In the genomic region with DNA sequence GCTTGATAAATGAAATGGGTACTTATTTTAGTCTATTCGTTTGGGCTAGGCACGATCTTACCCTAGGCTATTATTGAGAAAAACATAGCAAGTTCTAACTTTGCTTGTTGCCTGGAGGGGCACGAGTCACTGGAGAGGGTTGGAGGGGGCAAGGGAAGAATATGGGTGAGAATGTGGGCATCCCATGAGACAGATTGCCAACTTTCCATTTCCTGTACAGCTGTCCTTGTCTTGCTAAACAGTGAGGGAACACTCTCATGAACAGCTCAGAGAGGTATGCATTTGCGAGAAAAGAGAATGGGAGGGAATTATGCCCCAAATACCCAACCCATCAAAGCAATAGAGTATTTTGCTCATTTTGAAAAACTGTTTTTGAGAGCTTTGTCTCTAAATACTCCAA, we compare ENCODE assay signal across 1 cellular context.
TF ChIP-seq lines count a peak whose summit lies in the region.

No MANE protein-coding gene starts in this region.

TF ChIP-seq in H1, 55 proteins besides CTCF, POLR2A, EP300 and RAD21:
- TF ChIP-seq, protein P1, sequence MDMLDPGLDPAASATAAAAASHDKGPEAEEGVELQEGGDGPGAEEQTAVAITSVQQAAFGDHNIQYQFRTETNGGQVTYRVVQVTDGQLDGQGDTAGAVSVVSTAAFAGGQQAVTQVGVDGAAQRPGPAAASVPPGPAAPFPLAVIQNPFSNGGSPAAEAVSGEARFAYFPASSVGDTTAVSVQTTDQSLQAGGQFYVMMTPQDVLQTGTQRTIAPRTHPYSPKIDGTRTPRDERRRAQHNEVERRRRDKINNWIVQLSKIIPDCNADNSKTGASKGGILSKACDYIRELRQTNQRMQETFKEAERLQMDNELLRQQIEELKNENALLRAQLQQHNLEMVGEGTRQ (IDR thresholded peaks at IDR 0.05; ENCODE audit: low read length), result no peak
- no peak for TF ChIP-seq NANOG (IDR thresholded peaks at IDR 0.05; ENCODE audit: insufficient read depth, low read depth, low read length, poor library complexity, severe bottlenecking)
- no peak for TF ChIP-seq RBBP5 (IDR thresholded peaks at IDR 0.05; ENCODE audit: borderline replicate concordance, low read depth, low read length)
- TF ChIP-seq SRF (IDR thresholded peaks at IDR 0.05; ENCODE audit: low read depth, low read length), result no peak
- no peak for TF ChIP-seq TBP (IDR thresholded peaks at IDR 0.05; ENCODE audit: low read depth, low read length)
- TF ChIP-seq BCL11A (IDR thresholded peaks at IDR 0.05; ENCODE audit: low read depth in 2 of 2, low read length in 2 of 2), result no peak
- no peak for TF ChIP-seq BRCA1 (IDR thresholded peaks at IDR 0.05; ENCODE audit: low read depth, low read length)
- TF ChIP-seq, protein P2, sequence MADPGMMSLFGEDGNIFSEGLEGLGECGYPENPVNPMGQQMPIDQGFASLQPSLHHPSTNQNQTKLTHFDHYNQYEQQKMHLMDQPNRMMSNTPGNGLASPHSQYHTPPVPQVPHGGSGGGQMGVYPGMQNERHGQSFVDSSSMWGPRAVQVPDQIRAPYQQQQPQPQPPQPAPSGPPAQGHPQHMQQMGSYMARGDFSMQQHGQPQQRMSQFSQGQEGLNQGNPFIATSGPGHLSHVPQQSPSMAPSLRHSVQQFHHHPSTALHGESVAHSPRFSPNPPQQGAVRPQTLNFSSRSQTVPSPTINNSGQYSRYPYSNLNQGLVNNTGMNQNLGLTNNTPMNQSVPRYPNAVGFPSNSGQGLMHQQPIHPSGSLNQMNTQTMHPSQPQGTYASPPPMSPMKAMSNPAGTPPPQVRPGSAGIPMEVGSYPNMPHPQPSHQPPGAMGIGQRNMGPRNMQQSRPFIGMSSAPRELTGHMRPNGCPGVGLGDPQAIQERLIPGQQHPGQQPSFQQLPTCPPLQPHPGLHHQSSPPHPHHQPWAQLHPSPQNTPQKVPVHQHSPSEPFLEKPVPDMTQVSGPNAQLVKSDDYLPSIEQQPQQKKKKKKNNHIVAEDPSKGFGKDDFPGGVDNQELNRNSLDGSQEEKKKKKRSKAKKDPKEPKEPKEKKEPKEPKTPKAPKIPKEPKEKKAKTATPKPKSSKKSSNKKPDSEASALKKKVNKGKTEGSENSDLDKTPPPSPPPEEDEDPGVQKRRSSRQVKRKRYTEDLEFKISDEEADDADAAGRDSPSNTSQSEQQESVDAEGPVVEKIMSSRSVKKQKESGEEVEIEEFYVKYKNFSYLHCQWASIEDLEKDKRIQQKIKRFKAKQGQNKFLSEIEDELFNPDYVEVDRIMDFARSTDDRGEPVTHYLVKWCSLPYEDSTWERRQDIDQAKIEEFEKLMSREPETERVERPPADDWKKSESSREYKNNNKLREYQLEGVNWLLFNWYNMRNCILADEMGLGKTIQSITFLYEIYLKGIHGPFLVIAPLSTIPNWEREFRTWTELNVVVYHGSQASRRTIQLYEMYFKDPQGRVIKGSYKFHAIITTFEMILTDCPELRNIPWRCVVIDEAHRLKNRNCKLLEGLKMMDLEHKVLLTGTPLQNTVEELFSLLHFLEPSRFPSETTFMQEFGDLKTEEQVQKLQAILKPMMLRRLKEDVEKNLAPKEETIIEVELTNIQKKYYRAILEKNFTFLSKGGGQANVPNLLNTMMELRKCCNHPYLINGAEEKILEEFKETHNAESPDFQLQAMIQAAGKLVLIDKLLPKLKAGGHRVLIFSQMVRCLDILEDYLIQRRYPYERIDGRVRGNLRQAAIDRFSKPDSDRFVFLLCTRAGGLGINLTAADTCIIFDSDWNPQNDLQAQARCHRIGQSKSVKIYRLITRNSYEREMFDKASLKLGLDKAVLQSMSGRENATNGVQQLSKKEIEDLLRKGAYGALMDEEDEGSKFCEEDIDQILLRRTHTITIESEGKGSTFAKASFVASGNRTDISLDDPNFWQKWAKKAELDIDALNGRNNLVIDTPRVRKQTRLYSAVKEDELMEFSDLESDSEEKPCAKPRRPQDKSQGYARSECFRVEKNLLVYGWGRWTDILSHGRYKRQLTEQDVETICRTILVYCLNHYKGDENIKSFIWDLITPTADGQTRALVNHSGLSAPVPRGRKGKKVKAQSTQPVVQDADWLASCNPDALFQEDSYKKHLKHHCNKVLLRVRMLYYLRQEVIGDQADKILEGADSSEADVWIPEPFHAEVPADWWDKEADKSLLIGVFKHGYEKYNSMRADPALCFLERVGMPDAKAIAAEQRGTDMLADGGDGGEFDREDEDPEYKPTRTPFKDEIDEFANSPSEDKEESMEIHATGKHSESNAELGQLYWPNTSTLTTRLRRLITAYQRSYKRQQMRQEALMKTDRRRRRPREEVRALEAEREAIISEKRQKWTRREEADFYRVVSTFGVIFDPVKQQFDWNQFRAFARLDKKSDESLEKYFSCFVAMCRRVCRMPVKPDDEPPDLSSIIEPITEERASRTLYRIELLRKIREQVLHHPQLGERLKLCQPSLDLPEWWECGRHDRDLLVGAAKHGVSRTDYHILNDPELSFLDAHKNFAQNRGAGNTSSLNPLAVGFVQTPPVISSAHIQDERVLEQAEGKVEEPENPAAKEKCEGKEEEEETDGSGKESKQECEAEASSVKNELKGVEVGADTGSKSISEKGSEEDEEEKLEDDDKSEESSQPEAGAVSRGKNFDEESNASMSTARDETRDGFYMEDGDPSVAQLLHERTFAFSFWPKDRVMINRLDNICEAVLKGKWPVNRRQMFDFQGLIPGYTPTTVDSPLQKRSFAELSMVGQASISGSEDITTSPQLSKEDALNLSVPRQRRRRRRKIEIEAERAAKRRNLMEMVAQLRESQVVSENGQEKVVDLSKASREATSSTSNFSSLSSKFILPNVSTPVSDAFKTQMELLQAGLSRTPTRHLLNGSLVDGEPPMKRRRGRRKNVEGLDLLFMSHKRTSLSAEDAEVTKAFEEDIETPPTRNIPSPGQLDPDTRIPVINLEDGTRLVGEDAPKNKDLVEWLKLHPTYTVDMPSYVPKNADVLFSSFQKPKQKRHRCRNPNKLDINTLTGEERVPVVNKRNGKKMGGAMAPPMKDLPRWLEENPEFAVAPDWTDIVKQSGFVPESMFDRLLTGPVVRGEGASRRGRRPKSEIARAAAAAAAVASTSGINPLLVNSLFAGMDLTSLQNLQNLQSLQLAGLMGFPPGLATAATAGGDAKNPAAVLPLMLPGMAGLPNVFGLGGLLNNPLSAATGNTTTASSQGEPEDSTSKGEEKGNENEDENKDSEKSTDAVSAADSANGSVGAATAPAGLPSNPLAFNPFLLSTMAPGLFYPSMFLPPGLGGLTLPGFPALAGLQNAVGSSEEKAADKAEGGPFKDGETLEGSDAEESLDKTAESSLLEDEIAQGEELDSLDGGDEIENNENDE (IDR thresholded peaks at IDR 0.05; ENCODE audit: insufficient replicate concordance, low read length), result no peak
